ENCODE assay signal across 19 cellular contexts in genomic region chr12:19150273-19150895, GRCh38. TPM values are rescaled to one million over a fixed set of nuclear protein-coding genes. Genes with fewer than 3 reads are reported as not detected.
DNase-seq lines count a peak whose midpoint lies in the region; ATAC-seq, FAIRE-seq and TF ChIP-seq lines count a peak whose summit lies in the region.
"Had no signal": no experiment of that assay in that cellular context is flagged by ENCODE, and none has a peak within 500 bp of the region (broad histone marks: within the 10 kb centered on the region; RNA-seq: fewer than 3 reads in every experiment).

No MANE protein-coding gene starts in this region.

- peak overlapping the region; percentile 13; the same call in 1 of the 2 replicates for H3K4me2 ChIP-seq in KMS-11

- H3K36me3 Mint-ChIP-seq in central memory CD8-positive, alpha-beta T cell (ENCODE audit: insufficient read depth) = no peaks in the 10 kb centered on the region
- no peaks in the 10 kb centered on the region for H3K36me3 Mint-ChIP-seq in activated naive CD4-positive, alpha-beta T cell treated with anti-CD3 and anti-CD28 coated beads for 36 hours (ENCODE audit: low read depth)
- H3K36me3 Mint-ChIP-seq: activated naive CD4-positive, alpha-beta T cell treated with anti-CD3 and anti-CD28 coated beads, Interleukin-2, amount 50 U/mL, for 24 hours; stimulated activated effector memory CD8-positive, alpha-beta T cell treated with anti-CD3 and anti-CD28 coated beads, Interleukin-12 subunit alpha, Interleukin-12 subunit beta, amount 100 ng/mL, for 72 hours had no signal

- no peaks in the 10 kb centered on the region for H3K9me3 Mint-ChIP-seq in central memory CD8-positive, alpha-beta T cell
- H3K9me3 Mint-ChIP-seq in activated naive CD4-positive, alpha-beta T cell treated with anti-CD3 and anti-CD28 coated beads for 36 hours = no peaks in the 10 kb centered on the region
- H3K9me3 Mint-ChIP-seq: activated CD4-positive, alpha-beta T cell treated with anti-CD3 and anti-CD28 coated beads, Interleukin-2, amount 10 ng/mL, durations not matched to agents 7 days and 5 days; activated naive CD4-positive, alpha-beta T cell treated with anti-CD3 and anti-CD28 coated beads, Interleukin-2, amount 50 U/mL, for 24 hours; stimulated activated effector memory CD8-positive, alpha-beta T cell treated with anti-CD3 and anti-CD28 coated beads, Interleukin-12 subunit alpha, Interleukin-12 subunit beta, amount 100 ng/mL, for 72 hours had no signal

- intact Hi-C loops in kidney (cut with DNase I) = no loop called here
- intact Hi-C loops in activated naive CD4-positive, alpha-beta T cell treated with anti-CD3 and anti-CD28 coated beads for 36 hours (cut with micrococcal nuclease) = no loop called here

- DNase-seq in ACHN (peak; percentile 39), kidney (no peak), inferior parietal cortex (ENCODE audit: extremely low spot score) (no peak), Peyer's patch (no peak)
- DNase-seq in central memory CD8-positive, alpha-beta T cell (ENCODE audit: low spot score in 2 of 2) = no peak
- DNase-seq in activated naive CD4-positive, alpha-beta T cell treated with anti-CD3 and anti-CD28 coated beads for 36 hours = no peak
- DNase-seq: activated CD4-positive, alpha-beta T cell treated with anti-CD3 and anti-CD28 coated beads, Interleukin-2, amount 10 ng/mL, durations not matched to agents 7 days and 5 days; cerebellar nuclear complex; glutamatergic neuron; islet precursor cell; nucleus accumbens; T1000 had no signal

- CTCF ChIA-PET in activated naive CD4-positive, alpha-beta T cell treated with anti-CD3 and anti-CD28 coated beads for 36 hours (lab: Charles Lee) = no interaction called here

- H3K27ac ChIP-seq in KMS-11 = peak overlapping the region; percentile 33; the same call in 1 of the 2 replicates
- H3K27ac ChIP-seq in kidney (ENCODE audit: low read depth in 2 of 2, low read length in 2 of 2) = peak overlapping the region; percentile 16 to 43
- H3K27ac ChIP-seq in Peyer's patch = no peak overlapping the region
- H3K27ac ChIP-seq: skin epidermis had no signal

- no peak for TF ChIP-seq CTCF in KMS-11 (conservative IDR thresholded peaks at IDR 0.05; ENCODE audit: low read depth, low read length)
- no peak for TF ChIP-seq CTCF in kidney (IDR thresholded peaks at IDR 0.05; ENCODE audit: borderline replicate concordance, extremely low read depth, insufficient read depth)
- TF ChIP-seq CTCF in Peyer's patch (IDR thresholded peaks at IDR 0.05) = no peak

- H4K20me1 ChIP-seq in KMS-11 (ENCODE audit: insufficient read depth) = no peaks in the 10 kb centered on the region

- no peak overlapping the region for H3K4me3 Mint-ChIP-seq in central memory CD8-positive, alpha-beta T cell
- H3K4me3 Mint-ChIP-seq in activated naive CD4-positive, alpha-beta T cell treated with anti-CD3 and anti-CD28 coated beads for 36 hours = no peak overlapping the region
- H3K4me3 Mint-ChIP-seq: activated CD4-positive, alpha-beta T cell treated with anti-CD3 and anti-CD28 coated beads, Interleukin-2, amount 10 ng/mL, durations not matched to agents 7 days and 5 days; activated naive CD4-positive, alpha-beta T cell treated with anti-CD3 and anti-CD28 coated beads, Interleukin-2, amount 50 U/mL, for 24 hours; stimulated activated effector memory CD8-positive, alpha-beta T cell treated with anti-CD3 and anti-CD28 coated beads, Interleukin-12 subunit alpha, Interleukin-12 subunit beta, amount 100 ng/mL, for 72 hours; type B pancreatic cell had no signal

- peaks cover 8% of the 10 kb centered on the region for H3K4me1 Mint-ChIP-seq in central memory CD8-positive, alpha-beta T cell
- no peaks in the 10 kb centered on the region for H3K4me1 Mint-ChIP-seq in activated naive CD4-positive, alpha-beta T cell treated with anti-CD3 and anti-CD28 coated beads for 36 hours (ENCODE audit: low read depth)
- H3K4me1 Mint-ChIP-seq: activated CD4-positive, alpha-beta T cell treated with anti-CD3 and anti-CD28 coated beads, Interleukin-2, amount 10 ng/mL, durations not matched to agents 7 days and 5 days; activated naive CD4-positive, alpha-beta T cell treated with anti-CD3 and anti-CD28 coated beads, Interleukin-2, amount 50 U/mL, for 24 hours had no signal

- TF ChIP-seq POLR2A in Peyer's patch (IDR thresholded peaks at IDR 0.05) = no peak

- in situ Hi-C loops in ACHN (cut with HindIII; ENCODE audit: low pct_ligation_motif_present, low pct_unique_long_range_greater_than_20kb, low sequenced_read_pairs) = no loop called here

- no peaks in the 10 kb centered on the region for H3K79me2 ChIP-seq in KMS-11 (ENCODE audit: insufficient read depth, low read depth)

- H3K27me3 ChIP-seq in KMS-11 (ENCODE audit: insufficient read depth, low read depth) (no peaks in the 10 kb centered on the region), Peyer's patch (no peaks in the 10 kb centered on the region)

- H2AFZ ChIP-seq in KMS-11 (ENCODE audit: low read depth) = no peak overlapping the region

- H3K4me3 ChIP-seq in KMS-11 (IDR thresholded peaks at IDR 0.05; ENCODE audit: insufficient read depth, low read depth, low read length) (no peak overlapping the region), kidney (ENCODE audit: low read length in 2 of 2) (no peak overlapping the region), Peyer's patch (no peak overlapping the region)
- H3K4me3 ChIP-seq: skin epidermis had no signal

- H3K36me3 ChIP-seq in KMS-11 (ENCODE audit: insufficient read depth) = no peaks in the 10 kb centered on the region
- H3K36me3 ChIP-seq in kidney (ENCODE audit: control insufficient read depth in 1 of 2, insufficient read depth in 2 of 2, low read length in 2 of 2) = no peaks in the 10 kb centered on the region
- no peaks in the 10 kb centered on the region for H3K36me3 ChIP-seq in Peyer's patch

- ATAC-seq in central memory CD8-positive, alpha-beta T cell (replicated peaks; ENCODE audit: extremely low read depth, poor library complexity, severe bottlenecking) = no peak
- ATAC-seq in HG03439 (IDR thresholded peaks at IDR 0.05; ENCODE audit: unreplicated experiment) = no peak
- ATAC-seq: HCT116 had no signal

- H3K27ac Mint-ChIP-seq in central memory CD8-positive, alpha-beta T cell (ENCODE audit: low read depth) = peak overlapping the region; percentile 25
- H3K27ac Mint-ChIP-seq in activated naive CD4-positive, alpha-beta T cell treated with anti-CD3 and anti-CD28 coated beads for 36 hours = no peak overlapping the region
- H3K27ac Mint-ChIP-seq: activated CD4-positive, alpha-beta T cell treated with anti-CD3 and anti-CD28 coated beads, Interleukin-2, amount 10 ng/mL, durations not matched to agents 7 days and 5 days; activated naive CD4-positive, alpha-beta T cell treated with anti-CD3 and anti-CD28 coated beads, Interleukin-2, amount 50 U/mL, for 24 hours; stimulated activated effector memory CD8-positive, alpha-beta T cell treated with anti-CD3 and anti-CD28 coated beads, Interleukin-12 subunit alpha, Interleukin-12 subunit beta, amount 100 ng/mL, for 72 hours; type B pancreatic cell had no signal

- H3K4me1 ChIP-seq in KMS-11 (ENCODE audit: low read depth, poor library complexity, severe bottlenecking) (peaks cover 29% of the 10 kb centered on the region), kidney (ENCODE audit: control insufficient read depth in 1 of 2, insufficient read depth in 1 of 2, low read depth in 1 of 2, low read length in 2 of 2) (peaks cover 3 to 32% of the 10 kb centered on the region in 2 donors), Peyer's patch (peaks cover 0 to 4% (median 2%) of the 10 kb centered on the region in 4 donors)

- H3K27me3 Mint-ChIP-seq in central memory CD8-positive, alpha-beta T cell = no peaks in the 10 kb centered on the region
- H3K27me3 Mint-ChIP-seq in activated naive CD4-positive, alpha-beta T cell treated with anti-CD3 and anti-CD28 coated beads for 36 hours (ENCODE audit: low read depth) = peaks cover 3% of the 10 kb centered on the region
- H3K27me3 Mint-ChIP-seq: activated CD4-positive, alpha-beta T cell treated with anti-CD3 and anti-CD28 coated beads, Interleukin-2, amount 10 ng/mL, durations not matched to agents 7 days and 5 days; type B pancreatic cell had no signal

- no peak for FAIRE-seq in kidney (lab: Jason Lieb, UNC)

- H3K9me3 ChIP-seq in kidney (ENCODE audit: control insufficient read depth in 1 of 2, low read length in 2 of 2) (no peaks in the 10 kb centered on the region), Peyer's patch (no peaks in the 10 kb centered on the region)

- no peak overlapping the region for H3K9ac ChIP-seq in KMS-11
- no peak overlapping the region for H3K9ac ChIP-seq in kidney (ENCODE audit: low read length in 2 of 2)

RNA-seq across cellular contexts. Expression of gene PLEKHA5, which starts 20.9 kb away (rescaled TPM):
- total RNA-seq in kidney (52.9 TPM), Peyer's patch (10 to 100 TPM; 34.7 to 59.4 (median 41.7) TPM)
- polyA plus RNA-seq in kidney (ENCODE audit: insufficient read depth, low read depth, low replicate concordance) = 26.6 TPM
- under 1 TPM; 0.69 to 0.81 TPM for total RNA-seq in activated naive CD4-positive, alpha-beta T cell treated with anti-CD3 and anti-CD28 coated beads for 36 hours

Comparison
In these comparisons a context has a peak if more than half of its experiments do, and no peak if none do; other contexts are left out.
1. H3K27ac ChIP-seq: peak in KMS-11 (single experiment) and kidney (2 of 2); none in Peyer's patch (0 of 4).
2. RNA of gene PLEKHA5, which starts 20.9 kb away (total RNA-seq): 52.9 TPM in kidney (single experiment) and 34.7 to 59.4 TPM in Peyer's patch; 0.69 to 0.81 TPM in activated naive CD4-positive, alpha-beta T cell treated with anti-CD3 and anti-CD28 coated beads for 36 hours; every median in the first group is over 10 times any median in the second.